Comparison of ENCODE assay signal across 1 cellular context in genomic region chr10:128069351-128070051, GRCh38.
TF ChIP-seq lines count a peak whose summit lies in the region.

No MANE protein-coding gene starts in this region.

TF ChIP-seq in IMR-90, 13 proteins besides CTCF, POLR2A, EP300 and RAD21:
- TF ChIP-seq ELK1 (IDR thresholded peaks at IDR 0.05; ENCODE audit: borderline replicate concordance, low read depth, low read length) (no peak), SMC3 (IDR thresholded peaks at IDR 0.05; ENCODE audit: low read depth, low read length) (peak; percentile 72)
